8 cellular contexts compared by ENCODE assay signal in the genomic region with DNA sequence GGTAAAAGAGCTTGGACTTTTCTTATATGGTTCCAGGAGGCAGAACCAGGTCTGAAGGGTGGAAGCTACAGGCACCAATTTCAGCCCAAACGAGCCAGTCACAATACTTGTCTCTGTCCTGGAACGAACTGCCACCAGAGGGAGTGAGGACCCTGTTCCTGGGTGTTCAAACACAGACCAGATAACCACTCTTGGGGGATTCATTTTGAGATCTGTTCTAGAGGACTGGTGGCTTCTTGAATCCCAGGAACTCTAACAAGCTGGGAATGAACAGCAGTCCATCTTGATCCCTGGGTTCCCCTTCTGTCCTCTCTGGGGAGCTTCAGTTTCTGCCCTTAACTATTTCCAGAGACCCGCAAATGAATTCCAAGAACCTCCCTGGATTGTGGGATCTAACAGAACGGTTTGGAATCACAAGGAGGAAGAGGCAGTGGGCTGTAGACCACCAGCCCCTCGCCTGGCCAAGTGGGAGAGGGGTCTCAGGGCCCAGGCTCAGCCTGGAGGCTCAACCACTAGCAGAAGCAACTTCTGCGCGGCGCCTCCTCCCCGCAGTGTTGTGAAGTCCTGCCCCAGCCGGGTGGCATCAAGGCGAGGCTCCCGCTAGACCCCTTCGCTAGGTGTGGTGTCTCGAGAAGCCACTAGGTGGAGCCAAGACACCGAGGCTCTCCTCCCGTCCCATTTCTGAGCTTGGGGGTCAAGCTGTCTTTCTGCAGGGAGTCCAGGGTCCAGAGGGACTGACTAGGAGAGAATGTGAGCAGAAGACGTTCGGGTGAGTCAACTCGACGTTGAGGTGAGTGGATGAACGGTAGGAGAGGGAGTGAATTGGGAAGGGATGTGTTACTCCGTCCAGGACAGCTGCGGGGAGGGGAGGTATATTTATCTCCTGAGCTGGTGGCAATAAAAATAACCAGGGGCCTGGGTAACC. TPM values are rescaled to one million over a fixed set of nuclear protein-coding genes. Genes with fewer than 3 reads are reported as not detected.
DNase-seq lines count a peak whose midpoint lies in the region; ATAC-seq and TF ChIP-seq lines count a peak whose summit lies in the region.

No MANE protein-coding gene starts in this region.

- H3K27ac ChIP-seq in BLaER1 = no peak overlapping the region
- no peak overlapping the region for H3K27ac ChIP-seq in left ventricle myocardium inferior (replicated peaks)

- peaks cover 44% of the 10 kb centered on the region for H3K27me3 ChIP-seq in BLaER1
- no peaks in the 10 kb centered on the region for H3K27me3 ChIP-seq in adipocyte (replicated peaks; ENCODE audit: control insufficient read depth, insufficient read depth, low read length)
- peaks cover 98% of the 10 kb centered on the region for H3K27me3 ChIP-seq in left ventricle myocardium inferior (ENCODE audit: low read depth)

- H3K4me2 ChIP-seq in BLaER1 = peak overlapping the region; percentile 78

- peaks cover 65% of the 10 kb centered on the region for H3K4me1 ChIP-seq in BLaER1
- peaks cover 19% of the 10 kb centered on the region for H3K4me1 ChIP-seq in adipocyte (ENCODE audit: control insufficient read depth, insufficient read depth, low read length)
- peaks cover 19% of the 10 kb centered on the region for H3K4me1 ChIP-seq in left ventricle myocardium inferior

- H3K36me3 ChIP-seq in BLaER1 (no peaks in the 10 kb centered on the region), adipocyte (ENCODE audit: control insufficient read depth, insufficient read depth, low read length, severe bottlenecking) (no peaks in the 10 kb centered on the region), left ventricle myocardium inferior (no peaks in the 10 kb centered on the region)

- intact Hi-C loops in left ventricle myocardium inferior (cut with micrococcal nuclease) = loop anchor here (2.0 kb wide), 1 partner anchor 36 kb away; no protein-coding TSS in a partner anchor

- peaks cover 28% of the 10 kb centered on the region for H3K4me1 Mint-ChIP-seq in T-helper 1 cell treated with Interleukin-12 subunit alpha and Interleukin-12 subunit beta and Interleukin-4 antibody, amounts not matched to agents 30 μg/mL and 1 μg/mL, for 36 hours (ENCODE audit: low read depth)

- H3K9me3 Mint-ChIP-seq in T-helper 1 cell treated with Interleukin-12 subunit alpha and Interleukin-12 subunit beta and Interleukin-4 antibody, amounts not matched to agents 30 μg/mL and 1 μg/mL, for 36 hours = no peaks in the 10 kb centered on the region

- ATAC-seq in GM21737 (IDR thresholded peaks at IDR 0.05; ENCODE audit: unreplicated experiment) = peak; percentile 57
- ATAC-seq in GM21367 (IDR thresholded peaks at IDR 0.05; ENCODE audit: unreplicated experiment) = no peak

- TF ChIP-seq CTCF in left ventricle myocardium inferior (IDR thresholded peaks at IDR 0.05; ENCODE audit: borderline replicate concordance) = peak; percentile 93

- H3K9ac ChIP-seq in BLaER1 (no peak overlapping the region; the same call in 1 of the 2 replicates), adipocyte (ENCODE audit: low read length) (peak overlapping the region; percentile 15)

- peak overlapping the region; percentile 61 for H3K4me3 Mint-ChIP-seq in T-helper 1 cell treated with Interleukin-12 subunit alpha and Interleukin-12 subunit beta and Interleukin-4 antibody, amounts not matched to agents 30 μg/mL and 1 μg/mL, for 36 hours

- H4K20me1 ChIP-seq in BLaER1 = no peaks in the 10 kb centered on the region

- DNase-seq in NCI-H146 treated with DMSO at 0.1 percent for 48 hours (lab: John Stamatoyannopoulos, UW; ENCODE audit: unreplicated experiment) (peak; percentile 66), adipocyte (ENCODE audit: low read depth) (peak; percentile 96), left ventricle myocardium inferior (peak; percentile 69), renal cortical epithelial cell (ENCODE audit: low read depth) (peak; percentile 76)

- H3K27me3 Mint-ChIP-seq in T-helper 1 cell treated with Interleukin-12 subunit alpha and Interleukin-12 subunit beta and Interleukin-4 antibody, amounts not matched to agents 30 μg/mL and 1 μg/mL, for 36 hours (ENCODE audit: low read depth) = peaks cover 63% of the 10 kb centered on the region

- no peak overlapping the region for H3K27ac Mint-ChIP-seq in T-helper 1 cell treated with Interleukin-12 subunit alpha and Interleukin-12 subunit beta and Interleukin-4 antibody, amounts not matched to agents 30 μg/mL and 1 μg/mL, for 36 hours

- H3K36me3 Mint-ChIP-seq in T-helper 1 cell treated with Interleukin-12 subunit alpha and Interleukin-12 subunit beta and Interleukin-4 antibody, amounts not matched to agents 30 μg/mL and 1 μg/mL, for 36 hours (ENCODE audit: low read depth) = peaks cover 2% of the 10 kb centered on the region

- H3K4me3 ChIP-seq in BLaER1 (no peak overlapping the region), adipocyte (ENCODE audit: low read length) (peak overlapping the region; percentile 26), left ventricle myocardium inferior (no peak overlapping the region)

- H3K9me3 ChIP-seq in BLaER1 = no peaks in the 10 kb centered on the region
- no peaks in the 10 kb centered on the region for H3K9me3 ChIP-seq in adipocyte (ENCODE audit: control insufficient read depth, low read length)
- H3K9me3 ChIP-seq in left ventricle myocardium inferior (replicated peaks) = no peaks in the 10 kb centered on the region

RNA-seq across cellular contexts. Expression of a gene that starts 12.1 kb away (rescaled TPM):
- total RNA-seq in left ventricle myocardium inferior (164 TPM), renal cortical epithelial cell (1.0 and 1.6 TPM in 2 replicates)

RNA-seq across cellular contexts. Expression of a gene that starts 16.1 kb away (rescaled TPM):
- total RNA-seq in left ventricle myocardium inferior (0.60 TPM), renal cortical epithelial cell (1.4 and 8.3 TPM in 2 replicates)

RNA-seq across cellular contexts. Expression of a gene that starts 39.0 kb away (rescaled TPM):
- 18.1 TPM for total RNA-seq in left ventricle myocardium inferior
- 5.2 and 11.5 TPM in 2 replicates for total RNA-seq in renal cortical epithelial cell

RNA-seq across cellular contexts. Expression of a gene that starts 39.3 kb away (rescaled TPM):
- total RNA-seq in left ventricle myocardium inferior = 11.5 TPM
- 6.3 and 10.3 TPM in 2 replicates for total RNA-seq in renal cortical epithelial cell

RNA-seq across cellular contexts. Expression of a gene that starts 47.4 kb away (rescaled TPM):
- 0.05 TPM for total RNA-seq in left ventricle myocardium inferior
- 3.7 TPM in 1 of 2 replicates, not detected in the other for total RNA-seq in renal cortical epithelial cell

Comparison
In these comparisons a context has a peak if more than half of its experiments do, and no peak if none do; other contexts are left out.
1. RNA of a gene that starts 12.1 kb away (total RNA-seq): 164 TPM in left ventricle myocardium inferior (single experiment); 1.0 to 1.6 TPM in renal cortical epithelial cell; every median in the first group is over 10 times any median in the second.
2. Peak in every context shown above with its lines, with median percentiles within 50 percentile points of each other: DNase-seq.